Comparison of ENCODE assay signal across 8 cellular contexts in the genomic region with DNA sequence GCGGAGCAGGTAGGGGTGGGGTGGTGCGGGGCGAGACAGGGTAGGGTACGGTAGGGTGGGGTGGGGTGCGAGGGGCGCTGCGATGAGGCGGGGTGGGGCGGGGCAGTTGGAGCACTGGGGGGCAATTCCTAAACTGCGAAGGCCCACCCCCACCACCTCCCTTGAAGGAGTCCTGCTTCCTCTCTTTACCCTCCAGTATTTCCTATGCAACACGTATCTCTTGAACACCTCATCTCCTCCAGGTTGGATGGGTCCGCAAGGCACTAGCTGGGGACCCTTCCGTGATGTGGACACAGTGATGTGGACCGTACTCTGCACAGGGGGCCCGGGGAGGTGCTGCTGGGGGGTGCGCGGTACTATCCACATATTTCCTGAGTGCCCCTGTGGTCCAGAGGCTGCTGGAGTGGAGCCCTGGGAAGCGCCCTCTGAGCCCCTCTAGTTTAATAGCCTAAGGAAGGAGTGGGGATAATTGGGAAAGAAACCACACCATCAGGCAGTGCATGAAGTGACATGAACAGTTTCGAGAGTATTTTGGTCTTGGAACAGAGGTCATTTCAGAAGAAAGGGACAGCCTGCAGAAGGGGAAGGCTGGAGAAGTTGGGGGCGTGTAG. TPM values are rescaled to one million over a fixed set of nuclear protein-coding genes. Genes with fewer than 3 reads are reported as not detected.
DNase-seq lines count a peak whose midpoint lies in the region; ATAC-seq, FAIRE-seq and TF ChIP-seq lines count a peak whose summit lies in the region.

No MANE protein-coding gene starts in this region.

- H3K4me2 ChIP-seq in K562 (ENCODE audit: insufficient read depth, low read length): peak overlapping the region; percentile 32; the same call in 1 of the 2 replicates

- H3K9me3 ChIP-seq in K562 (replicated peaks; ENCODE audit: control insufficient read depth, insufficient read depth, low read depth, low read length) (no peaks in the 10 kb centered on the region), tibial nerve (no peaks in the 10 kb centered on the region)

- peak overlapping the region; percentile 68 for H3K4me3 Mint-ChIP-seq in activated T-cell treated with anti-CD3 and anti-CD28 coated beads, Interleukin-2, amount 50 U/mL, for 4 hours

- ATAC-seq in activated T-cell treated with anti-CD3 and anti-CD28 coated beads, Interleukin-2, amount 50 U/mL, for 4 hours: no peak
- peak; percentile 24 for ATAC-seq in K562
- no peak for ATAC-seq in HG02798 (IDR thresholded peaks at IDR 0.05; ENCODE audit: poor library complexity, unreplicated experiment)
- no peak for ATAC-seq in GM19455 (IDR thresholded peaks at IDR 0.05; ENCODE audit: unreplicated experiment)
- no peak for ATAC-seq in GM21619 (IDR thresholded peaks at IDR 0.05; ENCODE audit: unreplicated experiment)

- H2AFZ ChIP-seq in K562 (ENCODE audit: low read depth, low read length): peak overlapping the region; percentile 59; the same call in 1 of the 2 replicates

- H3K9me3 Mint-ChIP-seq in activated T-cell treated with anti-CD3 and anti-CD28 coated beads, Interleukin-2, amount 50 U/mL, for 4 hours: no peaks in the 10 kb centered on the region

- TF ChIP-seq CTCF in K562 (IDR thresholded peaks at IDR 0.05 in 2 of 3, conservative IDR thresholded peaks at IDR 0.05 in 1 of 3; ENCODE audit: insufficient read depth in 2 of 3, low read depth in 1 of 3, low read length in 3 of 3): no peak
- TF ChIP-seq CTCF in tibial nerve (IDR thresholded peaks at IDR 0.05): no peak

- TF ChIP-seq EP300 in K562 (IDR thresholded peaks at IDR 0.05; ENCODE audit: low read length) (no peak), tibial nerve (IDR thresholded peaks at IDR 0.05) (no peak)

- 29% methylated on average over 8 of the region's 20 CpGs for WGBS in K562 (ENCODE audit: insufficient coverage, low coverage, missing lambda C conversion rate)
- 22 to 24% methylated on average over 19 to 20 of the region's 20 CpGs for whole genome bisulfite sequencing in tibial nerve, 2 donors

- no TSS peak for BruUV-seq in K562 (replicated peaks; lab: Mats Ljungman, UMichigan)

- H3K9me1 ChIP-seq in K562 (ENCODE audit: control insufficient read depth, insufficient read depth, low read length): no peaks in the 10 kb centered on the region

- TF ChIP-seq POLR2A in K562 (conservative IDR thresholded peaks at IDR 0.05) (no peak), tibial nerve (IDR thresholded peaks at IDR 0.05) (no peak)

- no peak for DNase-seq in activated T-cell treated with anti-CD3 and anti-CD28 coated beads, Interleukin-2, amount 50 U/mL, for 4 hours
- DNase-seq in activated T-cell treated with anti-CD3 and anti-CD28 coated beads, Interleukin-2, amount 50 U/mL, for 48 hours: no peak
- DNase-seq in K562 (ENCODE audit: extremely low read depth in 1 of 4, low spot score in 3 of 4) (no peak), tibial nerve (ENCODE audit: low spot score in 2 of 2) (no peak)

- no peaks in the 10 kb centered on the region for H4K20me1 ChIP-seq in K562 (replicated peaks; ENCODE audit: control insufficient read depth, insufficient read depth, low read length)

- H3K9ac ChIP-seq in K562 (ENCODE audit: insufficient read depth in 1 of 2, low read depth in 2 of 2, low read length in 2 of 2): no peak overlapping the region; a peak in 1 of 4 replicates

- H3K36me3 Mint-ChIP-seq in activated T-cell treated with anti-CD3 and anti-CD28 coated beads, Interleukin-2, amount 50 U/mL, for 4 hours (ENCODE audit: insufficient read depth): no peaks in the 10 kb centered on the region

- no peak overlapping the region for H3K27ac ChIP-seq in K562 (ENCODE audit: extremely low read depth, low read depth, low read length)
- H3K27ac ChIP-seq in layer of hippocampus (ENCODE audit: low read depth, low read length): peak overlapping the region; percentile 4
- H3K27ac ChIP-seq in tibial nerve: peak overlapping the region in 2 of 4 donors; percentile 25 to 76

- H3K79me2 ChIP-seq in K562 (ENCODE audit: control insufficient read depth, insufficient read depth, low read length): no peaks in the 10 kb centered on the region

- in situ Hi-C loops in K562 (cut with MboI): no loop called here

- H3K36me3 ChIP-seq in K562 (ENCODE audit: control insufficient read depth, insufficient read depth, low read length) (no peaks in the 10 kb centered on the region), tibial nerve (no peaks in the 10 kb centered on the region)

- POLR2A ChIA-PET in K562 (lab: Yijun Ruan, JAX): interaction anchor here (0.6 kb wide), 2 partner anchors 31 to 221 kb away, joined by 3 to 6 read pairs; no protein-coding TSS in a partner anchor

- H3K4me1 ChIP-seq in K562 (replicated peaks in 1 of 2; ENCODE audit: control insufficient read depth in 2 of 2, insufficient read depth in 2 of 2, low read length in 2 of 2): peaks cover 4 to 11% of the 10 kb centered on the region in 2 experiments; a peak in 4 of 5 replicates
- peaks cover 0 to 27% (median 8%) of the 10 kb centered on the region in 4 donors for H3K4me1 ChIP-seq in tibial nerve

- H3K4me3 ChIP-seq in K562 (peak overlapping the region; percentile 22; the same call in 1 of the 2 replicates), tibial nerve (peak overlapping the region in 3 of 4 donors; percentile 51 to 63 (median 57))

- H3K27me3 ChIP-seq in K562 (ENCODE audit: control insufficient read depth in 2 of 2, insufficient read depth in 2 of 2, low read length in 2 of 2) (peaks cover 17 to 21% of the 10 kb centered on the region in 2 experiments; a peak in 4 of 5 replicates), layer of hippocampus (ENCODE audit: control insufficient read depth, insufficient read depth, low read length) (no peaks in the 10 kb centered on the region), tibial nerve (no peaks in the 10 kb centered on the region)

- CTCF ChIA-PET in K562 (lab: Yijun Ruan, JAX; ENCODE audit: low intra/inter-chr PET ratio): interaction anchor here (0.6 kb wide), 1 partner anchor 196 kb away, joined by 6 read pairs; no protein-coding TSS in a partner anchor

- H3K4me1 Mint-ChIP-seq in activated T-cell treated with anti-CD3 and anti-CD28 coated beads, Interleukin-2, amount 50 U/mL, for 4 hours (ENCODE audit: low read depth): peaks cover 7% of the 10 kb centered on the region

- FAIRE-seq in K562 (lab: Jason Lieb, UNC): no peak

- peaks cover 22% of the 10 kb centered on the region for H3K27me3 Mint-ChIP-seq in activated T-cell treated with anti-CD3 and anti-CD28 coated beads, Interleukin-2, amount 50 U/mL, for 4 hours (ENCODE audit: low read depth)

- intact Hi-C loops in K562 (cut with micrococcal nuclease): no loop called here

- no peak for TF ChIP-seq RAD21 in K562 (CRISPR knock-in tag; conservative IDR thresholded peaks at IDR 0.05 in 1 of 2, IDR thresholded peaks at IDR 0.05 in 1 of 2)

TF ChIP-seq in K562, 482 proteins besides CTCF, POLR2A, EP300 and RAD21:
- TF ChIP-seq GABPB1 (CRISPR knock-in tag; IDR thresholded peaks at IDR 0.05): 0 out of 2 replicates have a peak, but pooled peaks have one; percentile 10
- TF ChIP-seq ZNF146 (CRISPR knock-in tag; IDR thresholded peaks at IDR 0.05; ENCODE audit: unreplicated experiment): no peak
- TF ChIP-seq, protein P1, sequence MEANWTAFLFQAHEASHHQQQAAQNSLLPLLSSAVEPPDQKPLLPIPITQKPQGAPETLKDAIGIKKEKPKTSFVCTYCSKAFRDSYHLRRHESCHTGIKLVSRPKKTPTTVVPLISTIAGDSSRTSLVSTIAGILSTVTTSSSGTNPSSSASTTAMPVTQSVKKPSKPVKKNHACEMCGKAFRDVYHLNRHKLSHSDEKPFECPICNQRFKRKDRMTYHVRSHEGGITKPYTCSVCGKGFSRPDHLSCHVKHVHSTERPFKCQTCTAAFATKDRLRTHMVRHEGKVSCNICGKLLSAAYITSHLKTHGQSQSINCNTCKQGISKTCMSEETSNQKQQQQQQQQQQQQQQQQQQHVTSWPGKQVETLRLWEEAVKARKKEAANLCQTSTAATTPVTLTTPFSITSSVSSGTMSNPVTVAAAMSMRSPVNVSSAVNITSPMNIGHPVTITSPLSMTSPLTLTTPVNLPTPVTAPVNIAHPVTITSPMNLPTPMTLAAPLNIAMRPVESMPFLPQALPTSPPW (CRISPR knock-in tag; IDR thresholded peaks at IDR 0.05): 0 out of 2 replicates have a peak, but pooled peaks have one; percentile 0
- no peak for TF ChIP-seq ZNF324 (CRISPR knock-in tag; IDR thresholded peaks at IDR 0.05)
- TF ChIP-seq KLF6 (CRISPR knock-in tag; IDR thresholded peaks at IDR 0.05; ENCODE audit: borderline replicate concordance): no peak
- TF ChIP-seq EGR1 (conservative IDR thresholded peaks at IDR 0.05): no peak
- no peak for TF ChIP-seq HNRNPL (IDR thresholded peaks at IDR 0.05; ENCODE audit: low read depth, low read length)

RNA-seq across cellular contexts. Expression of a gene that starts 1.1 kb away (rescaled TPM):
- 1 to 10 TPM in 2 of 3 donors, under 1 TPM in 1; 0.82 to 1.3 (median 1.0) TPM for total RNA-seq in activated T-cell treated with anti-CD3 and anti-CD28 coated beads, Interleukin-2, amount 50 U/mL, for 4 hours
- not detected in 2 replicates for total RNA-seq in K562 (2011; cell fraction: chromatin; rRNA removed; ENCODE audit: low replicate concordance)
- total RNA-seq in K562 (2011; cell fraction: nucleolus; rRNA removed): not detected in 2 replicates
- not detected in 2 replicates for total RNA-seq in K562 (2011; cell fraction: nucleoplasm; rRNA removed)
- total RNA-seq in K562 (2014; rRNA removed) (0.08 TPM in 1 of 2 replicates, not detected in the other), K562 (2014; rRNA removed; fragmentation: Illumina TruSeq; extraction: Trizol) (0.11 TPM in 1 of 2 replicates, not detected in the other), K562 (2015; rRNA removed; fragmentation: Illumina TruSeq; extraction: Trizol) (not detected in 2 replicates), K562 (2021) (0.11 and 0.13 TPM in 2 replicates), tibial nerve (10 to 100 TPM in 1 of 4 donors, 1 to 10 TPM in 3; 1.7 to 21.4 (median 5.3) TPM)
- polyA plus RNA-seq in K562 (2011; rRNA removed) (0.04 TPM in 1 of 2 replicates, not detected in the other), K562 (2014; fragmentation: Illumina TruSeq; extraction: Trizol) (not detected in 2 replicates), K562 (2014; fragmentation: Nextera tagmentation; extraction: Ambion mirVana) (under 1 TPM; 0.53 to 0.55 TPM), K562 (2014; rRNA removed) (0.08 TPM in 1 of 2 replicates, not detected in the other)
- 0.10 TPM in 2 replicates for polyA plus RNA-seq in K562 (2011; cell fraction: cytosol; rRNA removed)
- 0.17 TPM in 1 of 2 replicates, not detected in the other for polyA plus RNA-seq in K562 (2011; cell fraction: nucleus; rRNA removed)
- polyA plus RNA-seq in K562 (2012): 0.62 and 0.86 TPM in 2 replicates
- polyA minus RNA-seq in K562 (2011; rRNA and poly(A)+ RNA removed): not detected in 2 replicates
- polyA minus RNA-seq in K562 (2011; cell fraction: cytosol; rRNA and poly(A)+ RNA removed): not detected in 2 replicates
- not detected in 2 replicates for polyA minus RNA-seq in K562 (2011; cell fraction: nucleus; rRNA and poly(A)+ RNA removed)
